13 cellular contexts compared by ENCODE assay signal in genomic region chr1:35851175-35851869, GRCh38. TPM values are rescaled to one million over a fixed set of nuclear protein-coding genes. Genes with fewer than 3 reads are reported as not detected.
DNase-seq lines count a peak whose midpoint lies in the region; ATAC-seq and TF ChIP-seq lines count a peak whose summit lies in the region.
"Had no signal": no experiment of that assay in that cellular context is flagged by ENCODE, and none has a peak within 500 bp of the region (broad histone marks: within the 10 kb centered on the region; RNA-seq: fewer than 3 reads in every experiment).

No MANE protein-coding gene starts in this region.

- intact Hi-C loops in lower lobe of right lung (cut with DNase I): no loop called here

- TF ChIP-seq CTCF in lower lobe of right lung (IDR thresholded peaks at IDR 0.05) (no peak), suprapubic skin (IDR thresholded peaks at IDR 0.05) (no peak)

- no peaks in the 10 kb centered on the region for H3K9me3 ChIP-seq in GM23248 (ENCODE audit: low read depth)
- H3K9me3 ChIP-seq in esophagus (ENCODE audit: control insufficient read depth in 2 of 2, insufficient read depth in 1 of 2, low read depth in 1 of 2, low read length in 1 of 2): no peaks in the 10 kb centered on the region
- H3K9me3 ChIP-seq in lower lobe of right lung: no peaks in the 10 kb centered on the region
- no peaks in the 10 kb centered on the region for H3K9me3 ChIP-seq in suprapubic skin
- H3K9me3 ChIP-seq: HAP-1, upper lobe of left lung had no signal

- H4K20me1 ChIP-seq in GM23248 (ENCODE audit: insufficient read depth): no peaks in the 10 kb centered on the region

- H3K27me3 ChIP-seq in GM23248 (replicated peaks; ENCODE audit: insufficient read depth) (no peaks in the 10 kb centered on the region), esophagus (ENCODE audit: control insufficient read depth in 1 of 2, insufficient read depth in 2 of 2, low read length in 2 of 2) (no peaks in the 10 kb centered on the region), lower lobe of right lung (ENCODE audit: low read depth) (no peaks in the 10 kb centered on the region), suprapubic skin (no peaks in the 10 kb centered on the region)
- H3K27me3 ChIP-seq: upper lobe of left lung had no signal

- H3K4me2 ChIP-seq in GM23248 (ENCODE audit: unreplicated experiment): no peak overlapping the region

- H3K36me3 ChIP-seq in GM23248 (ENCODE audit: low read depth) (peaks cover 26% of the 10 kb centered on the region), esophagus (ENCODE audit: control insufficient read depth in 2 of 2, insufficient read depth in 2 of 2, low read length in 1 of 2) (peaks cover 7 to 13% of the 10 kb centered on the region in 2 donors), lower lobe of right lung (peaks cover 85% of the 10 kb centered on the region), suprapubic skin (peaks cover 56% of the 10 kb centered on the region)

- peak in 1 of 2 donors; percentile 27 for ATAC-seq in lower lobe of right lung

- no peak overlapping the region for H2AFZ ChIP-seq in GM23248

- H3K9ac ChIP-seq in GM23248: no peak overlapping the region

- H3K4me1 ChIP-seq in GM23248 (ENCODE audit: insufficient read depth): 0 out of 2 replicates have a peak, but pooled peaks cover 9% of the 10 kb centered on the region
- H3K4me1 ChIP-seq in esophagus (ENCODE audit: control insufficient read depth in 2 of 2, insufficient read depth in 2 of 2, low read length in 1 of 2): no peaks in the 10 kb centered on the region
- peaks cover 9% of the 10 kb centered on the region for H3K4me1 ChIP-seq in lower lobe of right lung
- H3K4me1 ChIP-seq in suprapubic skin: peaks cover 20% of the 10 kb centered on the region
- H3K4me1 ChIP-seq: HAP-1 had no signal

- 51 to 69% methylated on average over 3 of the region's 3 CpGs for WGBS in GM23248 (ENCODE audit: low coverage in 1 of 2, low lambda C conversion rate in 2 of 2, missing lambda C conversion rate in 2 of 2), 2 experiments
- 30 to 51% methylated on average over 3 of the region's 3 CpGs for WGBS in esophagus, 2 donors
- 43% methylated on average over 3 of the region's 3 CpGs for WGBS in suprapubic skin

- no peaks in the 10 kb centered on the region for H3K79me2 ChIP-seq in GM23248 (ENCODE audit: insufficient read depth)

- no peaks in the 10 kb centered on the region for H3K9me2 ChIP-seq in GM23248 (ENCODE audit: insufficient read depth)

- no peak for TF ChIP-seq POLR2A in suprapubic skin (IDR thresholded peaks at IDR 0.05)

- H3F3A ChIP-seq in GM23248 (ENCODE audit: insufficient read depth): 0 out of 2 replicates have a peak, but pooled peaks cover 11% of the 10 kb centered on the region

- H3K4me3 ChIP-seq in GM23248: no peak overlapping the region
- no peak overlapping the region for H3K4me3 ChIP-seq in esophagus (ENCODE audit: low read depth in 1 of 2, low read length in 2 of 2)
- no peak overlapping the region for H3K4me3 ChIP-seq in lower lobe of right lung
- no peak overlapping the region for H3K4me3 ChIP-seq in suprapubic skin
- H3K4me3 ChIP-seq: HAP-1, upper lobe of left lung had no signal

- TF ChIP-seq EP300 in suprapubic skin (IDR thresholded peaks at IDR 0.05): no peak

- DNase-seq in GM23248 (peak; percentile 44), lower lobe of right lung (no peak), suprapubic skin (ENCODE audit: low spot score in 2 of 2) (no peak), NCI-H526 treated with DMSO at 0.1 percent for 48 hours (lab: John Stamatoyannopoulos, UW) (no peak), SW 1271 (lab: John Stamatoyannopoulos, UW) (no peak), germinal center (ENCODE audit: low spot score) (no peak), NCI-H748 (lab: John Stamatoyannopoulos, UW; ENCODE audit: unreplicated experiment) (no peak)
- DNase-seq: activated CD8-positive, alpha-beta memory T cell treated with anti-CD3 and anti-CD28 coated beads for 24 hours; Kasumi-1; T-helper 9 cell; upper lobe of left lung had no signal

- H3K27ac ChIP-seq in GM23248 (peak overlapping the region; percentile 2; the same call in 1 of the 2 replicates), esophagus (ENCODE audit: low read depth in 2 of 2, low read length in 1 of 2) (peak overlapping the region; percentile 10 to 77), lower lobe of right lung (peak overlapping the region; percentile 3), suprapubic skin (peak overlapping the region; percentile 61)

- in situ Hi-C loops in GM23248 (cut with MboI): no loop called here

RNA-seq across cellular contexts. Expression of gene AGO1, which starts 31.7 kb away (rescaled TPM):
- 11.0 and 13.8 TPM in 2 replicates for total RNA-seq in GM23248 (2014; rRNA removed; shearing (Covaris generic))
- polyA plus RNA-seq in GM23248 (2016; fragmentation: Nextera tagmentation; extraction: Ambion mirVana) (5.5 and 6.1 TPM in 2 replicates), esophagus (1 to 10 TPM; 2.3 to 2.5 TPM)
- total RNA-seq in lower lobe of right lung (26.9 TPM), suprapubic skin (10 to 100 TPM; 21.6 to 48.4 (median 35.4) TPM)

RNA-seq across cellular contexts. Expression of gene AGO4, which starts 43.5 kb away (rescaled TPM):
- 6.4 and 6.8 TPM in 2 replicates for total RNA-seq in GM23248 (2014; rRNA removed; shearing (Covaris generic))
- polyA plus RNA-seq in GM23248 (2016; fragmentation: Nextera tagmentation; extraction: Ambion mirVana) (2.2 and 4.4 TPM in 2 replicates), esophagus (1 to 10 TPM; 5.5 to 9.1 TPM)
- total RNA-seq in lower lobe of right lung (32.9 TPM), suprapubic skin (10 to 100 TPM; 26.7 to 51.7 (median 33.3) TPM)

Comparison
In these comparisons a context has a peak if more than half of its experiments do, and no peak if none do; other contexts are left out.
1. H3K27ac ChIP-seq: peak in every context shown above with its lines; median percentile 61 in suprapubic skin; 44 in esophagus; 3 in lower lobe of right lung; 2 in GM23248.